Comparison of ENCODE assay signal across 8 cellular contexts in the genomic region with DNA sequence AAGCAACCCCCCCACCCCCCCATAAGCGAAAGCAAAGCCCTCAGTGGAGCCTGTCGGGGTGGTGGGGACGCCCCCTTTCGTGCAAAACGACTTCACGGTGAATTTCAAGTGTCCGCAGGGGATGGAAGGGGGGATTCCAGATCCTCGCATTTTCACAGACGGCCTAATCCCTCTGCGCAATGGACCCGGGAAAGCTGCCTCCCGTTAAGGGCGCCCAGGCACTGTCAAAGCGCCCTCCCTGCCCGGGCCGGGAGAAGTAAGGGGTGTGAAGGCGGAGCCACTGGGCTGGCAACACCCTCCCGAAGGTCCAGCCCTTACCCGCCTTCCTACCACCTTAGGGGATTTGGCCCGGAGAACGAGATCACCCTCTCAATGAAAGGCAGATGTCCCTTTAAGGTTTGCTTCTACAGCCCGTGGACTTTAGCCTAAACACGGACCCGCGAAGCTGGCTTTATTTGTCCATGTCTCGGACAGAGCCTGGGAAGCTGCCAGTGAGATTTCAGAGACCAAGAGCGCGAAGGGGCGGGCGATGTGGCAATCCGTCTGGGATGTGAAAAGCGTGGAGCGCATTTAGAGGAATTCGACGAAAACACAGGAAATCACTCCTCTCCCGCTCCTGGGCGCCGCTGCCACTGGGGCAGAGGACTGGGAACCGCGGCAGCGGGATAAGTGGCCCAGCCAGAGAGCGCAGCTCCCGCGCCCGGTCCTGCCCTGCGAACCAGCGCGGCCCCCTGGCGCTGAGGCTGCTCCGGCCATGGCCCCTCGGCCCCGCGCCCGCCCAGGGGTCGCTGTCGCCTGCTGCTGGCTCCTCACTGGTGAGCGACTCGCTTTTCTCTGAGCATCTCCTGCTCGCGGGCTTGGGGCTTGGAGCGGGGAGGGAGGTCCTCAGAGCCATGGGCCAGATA. TPM values are rescaled to one million over a fixed set of nuclear protein-coding genes. Genes with fewer than 3 reads are reported as not detected.
DNase-seq lines count a peak whose midpoint lies in the region; ATAC-seq and TF ChIP-seq lines count a peak whose summit lies in the region.

A gene (plus strand): TSS at position 317 of the 905 bp plus-strand sequence. CDS start 438 bp downstream, at position 755.
A gene with protein sequence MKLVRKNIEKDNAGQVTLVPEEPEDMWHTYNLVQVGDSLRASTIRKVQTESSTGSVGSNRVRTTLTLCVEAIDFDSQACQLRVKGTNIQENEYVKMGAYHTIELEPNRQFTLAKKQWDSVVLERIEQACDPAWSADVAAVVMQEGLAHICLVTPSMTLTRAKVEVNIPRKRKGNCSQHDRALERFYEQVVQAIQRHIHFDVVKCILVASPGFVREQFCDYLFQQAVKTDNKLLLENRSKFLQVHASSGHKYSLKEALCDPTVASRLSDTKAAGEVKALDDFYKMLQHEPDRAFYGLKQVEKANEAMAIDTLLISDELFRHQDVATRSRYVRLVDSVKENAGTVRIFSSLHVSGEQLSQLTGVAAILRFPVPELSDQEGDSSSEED (plus strand): TSS at position 317 of the 905 bp plus-strand sequence. CDS start 12,479 bp downstream, outside the sequence.

- no peaks in the 10 kb centered on the region for H3K4me1 ChIP-seq in NT2/D1 (ENCODE audit: insufficient read depth, insufficient read length)
- peaks cover 4% of the 10 kb centered on the region for H3K4me1 ChIP-seq in thymus (ENCODE audit: control insufficient read depth, insufficient read depth, low read length)

- no peaks in the 10 kb centered on the region for H3K36me3 Mint-ChIP-seq in nephron (ENCODE audit: low read depth)

- no peaks in the 10 kb centered on the region for H3K9me3 Mint-ChIP-seq in nephron

- H3K9me3 ChIP-seq in NT2/D1 (ENCODE audit: insufficient read depth, low read length) (no peaks in the 10 kb centered on the region), thymus (ENCODE audit: control insufficient read depth) (no peaks in the 10 kb centered on the region)

- H3K9ac ChIP-seq in NT2/D1 (ENCODE audit: insufficient read length, low read depth), result peak within 1 kb of the TSS; percentile 58

- ATAC-seq in GM18870 (IDR thresholded peaks at IDR 0.05; ENCODE audit: unreplicated experiment) (peak; percentile 71), HG03095 (IDR thresholded peaks at IDR 0.05; ENCODE audit: unreplicated experiment) (peak; percentile 54)

- WGBS in thymus, result 1% methylated on average over 61 of the region's 61 CpGs

- H3K27me3 ChIP-seq in NT2/D1 (ENCODE audit: insufficient read depth, insufficient read length), result no peaks in the 10 kb centered on the region
- H3K27me3 ChIP-seq in thymus (ENCODE audit: control insufficient read depth, insufficient read depth), result no peaks in the 10 kb centered on the region

- TF ChIP-seq CTCF in nephron (IDR thresholded peaks at IDR 0.05; ENCODE audit: unreplicated experiment in 3 of 3), result peak; percentile 20 to 53 (median 29)

- peaks cover 20% of the 10 kb centered on the region for H3K4me1 Mint-ChIP-seq in nephron

- peaks cover 18% of the 10 kb centered on the region for H3K27me3 Mint-ChIP-seq in nephron (ENCODE audit: low read depth)

- peak within 1 kb of the TSS; percentile 49 for H3K4me3 ChIP-seq in NT2/D1 (ENCODE audit: insufficient read length, low read depth)
- H3K4me3 ChIP-seq in thymus (ENCODE audit: low read length), result peak within 1 kb of the TSS; percentile 56

- H3K4me3 Mint-ChIP-seq in nephron, result peak within 1 kb of the TSS; percentile 94 to 96 (median 95)

- peak within 1 kb of the TSS; percentile 11 for H3K27ac ChIP-seq in thymus (ENCODE audit: low read depth)

- H3K36me3 ChIP-seq in NT2/D1 (ENCODE audit: insufficient read depth, insufficient read length, low read length) (no peaks in the 10 kb centered on the region), thymus (ENCODE audit: control insufficient read depth, insufficient read depth) (no peaks in the 10 kb centered on the region)

- H3K27ac Mint-ChIP-seq in nephron, result peak within 1 kb of the TSS; percentile 87 to 95 (median 95)

- peak; percentile 31 for DNase-seq in Ammon's horn (ENCODE audit: low spot score)
- peak; percentile 35 for DNase-seq in NT2/D1 (ENCODE audit: low read depth, low spot score)
- peak; percentile 82 for DNase-seq in activated effector memory CD4-positive, alpha-beta T cell treated with anti-CD3 and anti-CD28 coated beads, Interleukin-2, amount 50 U/mL, for 16 hours
- DNase-seq in fibroblast of the conjunctiva (ENCODE audit: low read depth), result peak; percentile 49

RNA-seq across cellular contexts. Expression of the first gene that starts in this region (rescaled TPM):
- 4.7 TPM for polyA plus RNA-seq in thymus

RNA-seq across cellular contexts. Expression of the second gene that starts in this region (rescaled TPM):
- polyA plus RNA-seq in thymus, result 6.0 TPM

Comparison
In these comparisons a context has a peak if more than half of its experiments do, and no peak if none do; other contexts are left out.
1. Peak in every context shown above with its lines: DNase-seq, ATAC-seq, H3K4me3 ChIP-seq and H3K27ac ChIP-seq.
2. DNase-seq: peak in every context shown above with its lines; median percentile 82 in activated effector memory CD4-positive, alpha-beta T cell treated with anti-CD3 and anti-CD28 coated beads, Interleukin-2, amount 50 U/mL, for 16 hours; 49 in fibroblast of the conjunctiva; 35 in NT2/D1; 31 in Ammon's horn.